Comparison of ENCODE assay signal across 27 cellular contexts in the genomic region with DNA sequence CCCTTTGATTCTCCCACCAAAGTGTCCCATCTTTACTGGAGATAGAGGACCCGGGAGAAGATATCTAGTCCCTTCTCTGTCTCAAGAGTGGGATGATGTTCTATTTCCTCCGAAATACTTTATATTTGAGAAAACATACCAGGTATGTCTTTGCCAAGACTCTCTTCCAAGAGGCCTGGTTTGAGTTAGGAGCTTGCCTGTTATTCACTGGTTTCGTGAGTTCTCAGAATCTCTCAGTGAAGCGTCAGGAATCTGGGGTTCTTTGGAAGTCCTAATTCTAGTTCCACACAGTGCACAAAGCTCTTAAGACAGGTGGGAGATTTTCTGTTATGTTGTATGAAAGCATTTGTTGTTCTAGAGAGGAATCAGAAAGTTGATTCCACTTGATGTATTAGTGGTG.
"Had no signal": no experiment of that assay in that cellular context is flagged by ENCODE, and none has a peak within 500 bp of the region (broad histone marks: within the 10 kb centered on the region; RNA-seq: fewer than 3 reads in every experiment).

No MANE protein-coding gene starts in this region.

- H3K27ac ChIP-seq: ascending aorta, brain microvascular endothelial cell, VCaP had no signal

- H3K4me3 ChIP-seq: ascending aorta, breast epithelium had no signal

- DNase-seq: activated B cell treated with CpG ODN at 0.5 μM for 24 hours; activated CD4-positive, alpha-beta memory T cell treated with anti-CD3 and anti-CD28 coated beads for 36 hours; activated CD4-positive, alpha-beta T cell treated with anti-CD3 and anti-CD28 coated beads for 4 hours; activated CD4-positive, alpha-beta T cell treated with anti-CD3 and anti-CD28 coated beads, Interleukin-2, amount 10 ng/mL, durations not matched to agents 24 days and 14 days; activated CD4-positive, alpha-beta T cell treated with anti-CD3 and anti-CD28 coated beads, Interleukin-2, amount 50 U/mL, for 1 hour; activated CD4-positive, alpha-beta T cell treated with anti-CD3 and anti-CD28 coated beads, Interleukin-2, amount 50 U/mL, for 4 hours; activated CD4-positive, CD25-positive, alpha-beta regulatory T cell treated with anti-CD3 and anti-CD28 coated beads, Interleukin-2, amount 50 U/mL, for 72 hours; activated CD8-positive, alpha-beta memory T cell treated with anti-CD3 and anti-CD28 coated beads, Interleukin-2, amount 50 U/mL, for 48 hours; activated CD8-positive, alpha-beta T cell treated with anti-CD3 and anti-CD28 coated beads for 36 hours; activated effector memory CD4-positive, alpha-beta T cell treated with Interleukin-2 at 50 U/mL for 16 hours; activated gamma-delta T cell; activated naive CD4-positive, alpha-beta T cell treated with anti-CD3 and anti-CD28 coated beads, Interleukin-2, amount 10 ng/mL, durations not matched to agents 7 days and 5 days; activated naive CD4-positive, alpha-beta T cell treated with Interleukin-2 at 50 U/mL for 16 hours; activated naive CD8-positive, alpha-beta T cell treated with anti-CD3 and anti-CD28 coated beads, Interleukin-2, amount 10 ng/mL, durations not matched to agents 7 days and 5 days; activated naive CD8-positive, alpha-beta T cell treated with anti-CD3 and anti-CD28 coated beads, Interleukin-2, amount 50 U/mL, for 24 hours; activated T-cell treated with anti-CD3 and anti-CD28 coated beads, Interleukin-2, amount 50 U/mL, for 24 hours; activated T-cell treated with anti-CD3 and anti-CD28 coated beads, Interleukin-2, amount 50 U/mL, for 48 hours; amygdala; anterior cingulate cortex; brain microvascular endothelial cell; central memory CD4-positive, alpha-beta T cell; T-helper 1 cell; T-helper 2 cell; T-helper 9 cell had no signal

- H3K4me1 ChIP-seq: ascending aorta, breast epithelium had no signal

- H3K27me3 ChIP-seq: ascending aorta, brain microvascular endothelial cell, breast epithelium had no signal

- H3K36me3 ChIP-seq: ascending aorta, brain microvascular endothelial cell, breast epithelium had no signal

- ATAC-seq: activated CD8-positive, alpha-beta T cell treated with anti-CD3 and anti-CD28 coated beads for 36 hours; activated naive CD8-positive, alpha-beta T cell treated with anti-CD3 and anti-CD28 coated beads, Interleukin-2, amount 50 U/mL, for 24 hours had no signal
